In the genomic region with DNA sequence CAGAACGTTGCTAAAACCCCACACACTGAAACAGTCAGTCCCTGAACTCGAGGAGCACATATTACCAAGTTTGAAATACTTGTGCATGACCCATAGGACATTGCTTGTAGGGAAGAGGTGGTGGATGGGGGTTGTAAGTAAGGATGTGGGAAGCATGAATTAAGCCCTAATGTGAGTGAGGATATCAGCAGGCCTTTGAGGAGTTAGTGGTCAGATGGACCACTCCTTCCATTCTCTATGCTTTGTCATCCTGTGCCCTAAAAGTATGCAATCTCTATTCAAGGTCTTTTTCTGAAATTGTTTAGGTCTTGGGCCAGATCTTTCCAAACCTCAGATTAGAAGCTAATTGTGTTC, we compare ENCODE assay signal across 13 cellular contexts.
"Had no signal": no experiment of that assay in that cellular context is flagged by ENCODE, and none has a peak within 500 bp of the region (broad histone marks: within the 10 kb centered on the region; RNA-seq: fewer than 3 reads in every experiment).

No MANE protein-coding gene starts in this region.

- H3K27ac Mint-ChIP-seq: activated CD8-positive, alpha-beta memory T cell treated with anti-CD3 and anti-CD28 coated beads, Interleukin-2, amount 10 ng/mL, durations not matched to agents 7 days and 5 days; T-helper 1 cell treated with Interleukin-12 subunit alpha and Interleukin-12 subunit beta and Interleukin-4 antibody, amounts not matched to agents 30 μg/mL and 1 μg/mL, for 36 hours had no signal

- H3K9me3 ChIP-seq: pancreas had no signal

- H3K4me1 ChIP-seq: ascending aorta, pancreas, tibial nerve had no signal

- DNase-seq: activated CD4-positive, CD25-positive, alpha-beta regulatory T cell; activated CD8-positive, alpha-beta memory T cell treated with anti-CD3 and anti-CD28 coated beads, Interleukin-2, amount 10 ng/mL, durations not matched to agents 7 days and 5 days; activated gamma-delta T cell; activated T-cell treated with anti-CD3 and anti-CD28 coated beads, Interleukin-2, amount 50 U/mL, for 48 hours; dorsolateral prefrontal cortex; hypothalamus; pancreas; stimulated activated CD4-positive, alpha-beta T cell treated with anti-CD3 and anti-CD28 coated beads, Interleukin-4, amount 100 ng/mL, for 4 hours had no signal

- ATAC-seq: activated CD8-positive, alpha-beta memory T cell treated with anti-CD3 and anti-CD28 coated beads, Interleukin-2, amount 10 ng/mL, durations not matched to agents 7 days and 5 days; SK-N-SH treated with all-trans-retinoic acid at 6 μM for 48 hours had no signal

- H3K36me3 ChIP-seq: ascending aorta, esophagus muscularis mucosa, pancreas, tibial nerve had no signal

- H3K27ac ChIP-seq: ascending aorta, dorsolateral prefrontal cortex, esophagus muscularis mucosa, pancreas, tibial nerve had no signal

- H3K27me3 ChIP-seq: ascending aorta, dorsolateral prefrontal cortex, esophagus muscularis mucosa, pancreas, tibial nerve had no signal

- H3K4me3 ChIP-seq: ascending aorta, dorsolateral prefrontal cortex, esophagus muscularis mucosa, pancreas, tibial nerve had no signal

- H3K4me3 Mint-ChIP-seq: activated CD8-positive, alpha-beta memory T cell treated with anti-CD3 and anti-CD28 coated beads, Interleukin-2, amount 10 ng/mL, durations not matched to agents 7 days and 5 days; T-helper 1 cell treated with Interleukin-12 subunit alpha and Interleukin-12 subunit beta and Interleukin-4 antibody, amounts not matched to agents 30 μg/mL and 1 μg/mL, for 36 hours had no signal

- H3K27me3 Mint-ChIP-seq: activated CD8-positive, alpha-beta memory T cell treated with anti-CD3 and anti-CD28 coated beads, Interleukin-2, amount 10 ng/mL, durations not matched to agents 7 days and 5 days had no signal
